In the genomic region with DNA sequence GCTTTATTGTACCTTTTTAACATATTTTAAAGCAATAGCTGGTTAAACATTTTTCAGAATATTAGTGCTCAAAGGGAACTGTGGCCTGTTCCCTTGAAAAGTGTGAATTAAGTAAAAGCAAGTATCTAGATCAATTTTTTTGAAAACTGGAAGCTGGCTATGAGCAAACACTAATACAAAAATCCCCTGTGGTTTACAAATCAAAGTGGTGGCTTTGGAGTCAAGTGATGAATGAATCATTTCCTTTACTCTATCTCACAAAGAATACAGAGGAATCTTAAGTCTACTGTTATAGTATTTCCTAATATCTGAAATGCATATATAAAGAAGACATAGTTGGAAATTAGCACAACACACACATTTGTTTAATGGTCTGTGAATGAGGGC, we compare ENCODE assay signal across 10 cellular contexts.
A peak's percentile ranks its signal among the peaks of the same experiment; 100 is the strongest.
DNase-seq lines count a peak whose midpoint lies in the region; ATAC-seq and TF ChIP-seq lines count a peak whose summit lies in the region.
"Had no signal": no experiment of that assay in that cellular context is flagged by ENCODE, and none has a peak within 500 bp of the region (broad histone marks: within the 10 kb centered on the region; RNA-seq: fewer than 3 reads in every experiment).

No MANE protein-coding gene starts in this region.

- DNase-seq in epithelial cell of prostate (ENCODE audit: low read depth, low spot score) = peak; percentile 48
- no peak for DNase-seq in NCI-H2029 treated with DMSO at 0.1 percent for 48 hours (lab: John Stamatoyannopoulos, UW)
- no peak for DNase-seq in WTC11 (ENCODE audit: low spot score)
- DNase-seq in neural progenitor cell (ENCODE audit: low spot score) = no peak
- DNase-seq in C1 segment of cervical spinal cord (lab: John Stamatoyannopoulos, UW) = no peak
- DNase-seq: NCI-H2171 treated with DMSO at 0.1 percent for 48 hours had no signal

- H3K4me1 Mint-ChIP-seq in WTC11 = no peaks in the 10 kb centered on the region
- H3K4me1 Mint-ChIP-seq in neural progenitor cell = no peaks in the 10 kb centered on the region

- no peaks in the 10 kb centered on the region for H3K27me3 ChIP-seq in neural progenitor cell

- no peaks in the 10 kb centered on the region for H3K27me3 Mint-ChIP-seq in WTC11 (ENCODE audit: low read depth)
- H3K27me3 Mint-ChIP-seq in neural progenitor cell (ENCODE audit: insufficient read depth, low read depth) = no peaks in the 10 kb centered on the region

- H2AFZ ChIP-seq in neural progenitor cell (replicated peaks) = no peak overlapping the region

- POLR2A ChIA-PET in WTC11 (lab: Charles Lee) = no interaction called here

- H3F3A ChIP-seq in neural progenitor cell (ENCODE audit: low read depth) = no peaks in the 10 kb centered on the region

- H3K4me3 ChIP-seq in neural progenitor cell = no peak overlapping the region
- H3K4me3 ChIP-seq: SK-N-MC had no signal

- ATAC-seq in GM18858 (IDR thresholded peaks at IDR 0.05; ENCODE audit: unreplicated experiment) (peak; percentile 67), GM21786 (IDR thresholded peaks at IDR 0.05; ENCODE audit: unreplicated experiment) (peak; percentile 87), HG03520 (IDR thresholded peaks at IDR 0.05; ENCODE audit: unreplicated experiment) (peak; percentile 58), WTC11 (no peak)

- no peaks in the 10 kb centered on the region for H3K9me3 ChIP-seq in neural progenitor cell (ENCODE audit: low read depth)

- H3K27ac Mint-ChIP-seq in WTC11 = no peak overlapping the region
- no peak overlapping the region for H3K27ac Mint-ChIP-seq in neural progenitor cell

- no peaks in the 10 kb centered on the region for H3K79me2 ChIP-seq in neural progenitor cell (ENCODE audit: low read depth)

- H3K36me3 Mint-ChIP-seq in WTC11 (peaks cover 37% of the 10 kb centered on the region), neural progenitor cell (no peaks in the 10 kb centered on the region)

- no peaks in the 10 kb centered on the region for H3K36me3 ChIP-seq in neural progenitor cell

- TF ChIP-seq CTCF in WTC11 (IDR thresholded peaks at IDR 0.05) = no peak
- no peak for TF ChIP-seq CTCF in neural progenitor cell (IDR thresholded peaks at IDR 0.05)

- H3K27ac ChIP-seq in epithelial cell of prostate = peak overlapping the region; percentile 86
- no peak overlapping the region for H3K27ac ChIP-seq in neural progenitor cell
- H3K27ac ChIP-seq: SK-N-MC had no signal

- H4K20me1 ChIP-seq in neural progenitor cell (ENCODE audit: low read depth) = no peaks in the 10 kb centered on the region

- H3K4me3 Mint-ChIP-seq in WTC11 (no peak overlapping the region), neural progenitor cell (no peak overlapping the region)

- H3K9me3 Mint-ChIP-seq in WTC11 = peaks cover 63% of the 10 kb centered on the region
- H3K9me3 Mint-ChIP-seq in neural progenitor cell = peaks cover 45% of the 10 kb centered on the region

- CTCF ChIA-PET in WTC11 (lab: Charles Lee) = no interaction called here

- no peaks in the 10 kb centered on the region for H3K4me1 ChIP-seq in neural progenitor cell

- no peak overlapping the region for H3K4me2 ChIP-seq in neural progenitor cell

- H3K9ac ChIP-seq in neural progenitor cell = no peak overlapping the region

TF ChIP-seq in WTC11, 78 proteins besides CTCF, POLR2A, EP300 and RAD21:
- no peak for TF ChIP-seq ELF4 (CRISPR knock-in tag; IDR thresholded peaks at IDR 0.05; ENCODE audit: low read depth)
- TF ChIP-seq KAT7 (CRISPR knock-in tag; IDR thresholded peaks at IDR 0.05; ENCODE audit: borderline replicate concordance) = no peak
- TF ChIP-seq, protein P1, sequence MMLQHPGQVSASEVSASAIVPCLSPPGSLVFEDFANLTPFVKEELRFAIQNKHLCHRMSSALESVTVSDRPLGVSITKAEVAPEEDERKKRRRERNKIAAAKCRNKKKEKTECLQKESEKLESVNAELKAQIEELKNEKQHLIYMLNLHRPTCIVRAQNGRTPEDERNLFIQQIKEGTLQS (CRISPR knock-in tag; conservative IDR thresholded peaks at IDR 0.05) = no peak
